ENCODE assay signal across 8 cellular contexts in genomic region chr2:171893824-171894611, GRCh38. TPM values are rescaled to one million over a fixed set of nuclear protein-coding genes. Genes with fewer than 3 reads are reported as not detected.
DNase-seq lines count a peak whose midpoint lies in the region; ATAC-seq, FAIRE-seq and TF ChIP-seq lines count a peak whose summit lies in the region.

A gene with protein sequence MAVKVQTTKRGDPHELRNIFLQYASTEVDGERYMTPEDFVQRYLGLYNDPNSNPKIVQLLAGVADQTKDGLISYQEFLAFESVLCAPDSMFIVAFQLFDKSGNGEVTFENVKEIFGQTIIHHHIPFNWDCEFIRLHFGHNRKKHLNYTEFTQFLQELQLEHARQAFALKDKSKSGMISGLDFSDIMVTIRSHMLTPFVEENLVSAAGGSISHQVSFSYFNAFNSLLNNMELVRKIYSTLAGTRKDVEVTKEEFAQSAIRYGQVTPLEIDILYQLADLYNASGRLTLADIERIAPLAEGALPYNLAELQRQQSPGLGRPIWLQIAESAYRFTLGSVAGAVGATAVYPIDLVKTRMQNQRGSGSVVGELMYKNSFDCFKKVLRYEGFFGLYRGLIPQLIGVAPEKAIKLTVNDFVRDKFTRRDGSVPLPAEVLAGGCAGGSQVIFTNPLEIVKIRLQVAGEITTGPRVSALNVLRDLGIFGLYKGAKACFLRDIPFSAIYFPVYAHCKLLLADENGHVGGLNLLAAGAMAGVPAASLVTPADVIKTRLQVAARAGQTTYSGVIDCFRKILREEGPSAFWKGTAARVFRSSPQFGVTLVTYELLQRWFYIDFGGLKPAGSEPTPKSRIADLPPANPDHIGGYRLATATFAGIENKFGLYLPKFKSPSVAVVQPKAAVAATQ (minus strand): TSS chr2:171894244. CDS start chr2:171894214, 30 bp downstream.

- no peak for TF ChIP-seq CTCF in A673 (conservative IDR thresholded peaks at IDR 0.05; ENCODE audit: low read depth, low read length)
- no peak for TF ChIP-seq CTCF in WTC11 (IDR thresholded peaks at IDR 0.05)
- no peak for TF ChIP-seq CTCF in bronchial epithelial cell (IDR thresholded peaks at IDR 0.05; ENCODE audit: insufficient read depth, low read length, severe bottlenecking)
- TF ChIP-seq CTCF in smooth muscle cell (IDR thresholded peaks at IDR 0.05; ENCODE audit: borderline replicate concordance, insufficient read depth, poor library complexity, severe bottlenecking) = no peak

- H3K27me3 ChIP-seq in A673 (replicated peaks; ENCODE audit: insufficient read depth, low read depth, low read length, poor library complexity) (no peaks in the 10 kb centered on the region), bronchial epithelial cell (ENCODE audit: control insufficient read depth, insufficient read depth, low read length) (no peaks in the 10 kb centered on the region), smooth muscle cell (ENCODE audit: low read depth) (no peaks in the 10 kb centered on the region)

- no peaks in the 10 kb centered on the region for H3K9me3 ChIP-seq in A673 (ENCODE audit: low read depth, low read length, poor library complexity, severe bottlenecking)
- no peaks in the 10 kb centered on the region for H3K9me3 ChIP-seq in smooth muscle cell (replicated peaks; ENCODE audit: low read depth)

- no peak for FAIRE-seq in bronchial epithelial cell (lab: Jason Lieb, UNC)

- H3K4me3 Mint-ChIP-seq in WTC11 = peak within 1 kb of the TSS; percentile 93

- H3K4me1 Mint-ChIP-seq in WTC11 = peaks cover 14% of the 10 kb centered on the region

- H3K4me2 ChIP-seq in smooth muscle cell = peak within 1 kb of the TSS; percentile 88

- H3K4me3 ChIP-seq in A673 (ENCODE audit: low read depth, low read length, poor library complexity, severe bottlenecking) = peak within 1 kb of the TSS; percentile 93
- H3K4me3 ChIP-seq in bronchial epithelial cell (ENCODE audit: low read depth, low read length) = peak within 1 kb of the TSS; percentile 85
- H3K4me3 ChIP-seq in smooth muscle cell = peak within 1 kb of the TSS; percentile 93

- H2AFZ ChIP-seq in smooth muscle cell (ENCODE audit: low read depth) = peak within 1 kb of the TSS; percentile 98

- CTCF ChIA-PET in A673 (lab: Charles Lee) (no interaction called here), WTC11 (lab: Charles Lee) (interaction anchor here (0.9 to 1.3 kb wide), 3 partner anchors 28 to 233 kb away, joined by 3 read pairs; partner anchors contain the start of gene HAT1)

- peak within 1 kb of the TSS; percentile 80 for H3K9ac ChIP-seq in smooth muscle cell (ENCODE audit: low read depth)

- DNase-seq in A673 (ENCODE audit: low spot score) (peak; percentile 92), NCI-H2196 (lab: John Stamatoyannopoulos, UW; ENCODE audit: unreplicated experiment) (peak; percentile 93), WTC11 (ENCODE audit: low spot score) (peak; percentile 78), bronchial epithelial cell (ENCODE audit: low read depth) (peak; percentile 61), iPS-NIHi7 (ENCODE audit: extremely low spot score) (peak; percentile 96), smooth muscle cell (lab: John Stamatoyannopoulos, UW; ENCODE audit: unreplicated experiment) (peak; percentile 39)

- no peaks in the 10 kb centered on the region for H3K27me3 Mint-ChIP-seq in WTC11 (ENCODE audit: low read depth)

- BruUV-seq in A673 (replicated peaks; lab: Mats Ljungman, UMichigan) = no TSS peak

- peaks cover 12% of the 10 kb centered on the region; the same call in 1 of the 2 replicates for H3K9me3 Mint-ChIP-seq in WTC11

- no peaks in the 10 kb centered on the region for H4K20me1 ChIP-seq in smooth muscle cell (ENCODE audit: low read depth)

- no peaks in the 10 kb centered on the region for H3K79me2 ChIP-seq in smooth muscle cell (ENCODE audit: low read depth)

- intact Hi-C loops in A673 (cut with micrococcal nuclease; ENCODE audit: unreplicated experiment) = no loop called here

- H3K27ac ChIP-seq in A673 (ENCODE audit: low read depth, low read length, poor library complexity, severe bottlenecking) = peak within 1 kb of the TSS; percentile 78
- H3K27ac ChIP-seq in smooth muscle cell (ENCODE audit: low read depth) = peak within 1 kb of the TSS; percentile 51

- H3K27ac Mint-ChIP-seq in WTC11 = peak within 1 kb of the TSS; percentile 79

- ATAC-seq in GM18861 (IDR thresholded peaks at IDR 0.05; ENCODE audit: unreplicated experiment) = peak; percentile 87
- ATAC-seq in HG03095 (IDR thresholded peaks at IDR 0.05; ENCODE audit: unreplicated experiment) = peak; percentile 96
- ATAC-seq in WTC11 = peak; percentile 96

- H3K36me3 ChIP-seq in A673 (ENCODE audit: insufficient read depth, low read length, poor library complexity, severe bottlenecking) (no peaks in the 10 kb centered on the region), bronchial epithelial cell (ENCODE audit: control insufficient read depth, insufficient read depth, low read length) (no peaks in the 10 kb centered on the region), smooth muscle cell (ENCODE audit: low read depth) (no peaks in the 10 kb centered on the region)

- POLR2A ChIA-PET in A673 (lab: Charles Lee; ENCODE audit: low non-redundant PET) = interaction anchor here (0.6 kb wide), 1 partner anchor 608 kb away, joined by 3 read pairs; no protein-coding TSS in a partner anchor
- POLR2A ChIA-PET in WTC11 (lab: Charles Lee) = interaction anchor here (1.5 to 2.3 kb wide), 2 partner anchors 11 to 28 kb away, joined by 7 to 8 read pairs; partner anchors contain the start of gene HAT1

- 1% methylated on average over 40 of the region's 63 CpGs for WGBS in smooth muscle cell (ENCODE audit: low lambda C conversion rate)

- H3F3A ChIP-seq in smooth muscle cell (ENCODE audit: low read depth) = no peaks in the 10 kb centered on the region

- peaks cover 5% of the 10 kb centered on the region; the same call in 1 of the 2 replicates for H3K36me3 Mint-ChIP-seq in WTC11

- H3K4me1 ChIP-seq in A673 (ENCODE audit: insufficient read depth, low read length, poor library complexity, severe bottlenecking) = peaks cover 6% of the 10 kb centered on the region
- no peaks in the 10 kb centered on the region for H3K4me1 ChIP-seq in smooth muscle cell (ENCODE audit: low read depth)

TF ChIP-seq in WTC11, 78 proteins besides CTCF, POLR2A, EP300 and RAD21 (continues in another document):
- TF ChIP-seq ELF4 (CRISPR knock-in tag; IDR thresholded peaks at IDR 0.05; ENCODE audit: low read depth) (peak; percentile 73; the same call in 1 of the 2 replicates), NFYB (CRISPR knock-in tag; conservative IDR thresholded peaks at IDR 0.05; ENCODE audit: low read depth) (no peak), TEAD1 (CRISPR knock-in tag; IDR thresholded peaks at IDR 0.05) (peak; percentile 44; the same call in 1 of the 2 replicates), E2F5 (CRISPR knock-in tag; IDR thresholded peaks at IDR 0.05) (peak; percentile 78), PRDM15 (CRISPR knock-in tag; IDR thresholded peaks at IDR 0.05) (no peak), FOXP1 (CRISPR knock-in tag; IDR thresholded peaks at IDR 0.05; ENCODE audit: borderline replicate concordance) (peak; percentile 65; the same call in 1 of the 2 replicates), NFE2L1 (CRISPR knock-in tag; IDR thresholded peaks at IDR 0.05) (0 out of 2 replicates have a peak, but pooled peaks have one; percentile 41), FOXK1 (CRISPR knock-in tag; IDR thresholded peaks at IDR 0.05) (peak; percentile 13; the same call in 1 of the 2 replicates)
- TF ChIP-seq, protein P1, sequence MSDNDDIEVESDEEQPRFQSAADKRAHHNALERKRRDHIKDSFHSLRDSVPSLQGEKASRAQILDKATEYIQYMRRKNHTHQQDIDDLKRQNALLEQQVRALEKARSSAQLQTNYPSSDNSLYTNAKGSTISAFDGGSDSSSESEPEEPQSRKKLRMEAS (CRISPR knock-in tag; IDR thresholded peaks at IDR 0.05) = peak; percentile 62; the same call in 1 of the 2 replicates

RNA-seq across cellular contexts. Expression of the gene that starts here (rescaled TPM):
- total RNA-seq in A673 (2021) = 17.7 and 19.2 TPM in 2 replicates
- 7.3 to 9.0 TPM (median 7.8 TPM) in 3 replicates for total RNA-seq in WTC11 (2021)
- total RNA-seq in bronchial epithelial cell = 7.2 and 9.5 TPM in 2 replicates
- total RNA-seq in smooth muscle cell = 22.3 and 22.4 TPM in 2 replicates
- polyA plus RNA-seq in smooth muscle cell = 10.5 and 11.2 TPM in 2 replicates

Comparison
In these comparisons a context has a peak if more than half of its experiments do, and no peak if none do; other contexts are left out.
1. Peak in every context shown above with its lines: DNase-seq, ATAC-seq, H3K4me3 ChIP-seq and H3K27ac ChIP-seq.
2. DNase-seq: peak in every context shown above with its lines; median percentile 96 in iPS-NIHi7; 93 in NCI-H2196; 92 in A673; 78 in WTC11; 61 in bronchial epithelial cell; 39 in smooth muscle cell.